ENCODE assay signal across 9 cellular contexts in the genomic region with DNA sequence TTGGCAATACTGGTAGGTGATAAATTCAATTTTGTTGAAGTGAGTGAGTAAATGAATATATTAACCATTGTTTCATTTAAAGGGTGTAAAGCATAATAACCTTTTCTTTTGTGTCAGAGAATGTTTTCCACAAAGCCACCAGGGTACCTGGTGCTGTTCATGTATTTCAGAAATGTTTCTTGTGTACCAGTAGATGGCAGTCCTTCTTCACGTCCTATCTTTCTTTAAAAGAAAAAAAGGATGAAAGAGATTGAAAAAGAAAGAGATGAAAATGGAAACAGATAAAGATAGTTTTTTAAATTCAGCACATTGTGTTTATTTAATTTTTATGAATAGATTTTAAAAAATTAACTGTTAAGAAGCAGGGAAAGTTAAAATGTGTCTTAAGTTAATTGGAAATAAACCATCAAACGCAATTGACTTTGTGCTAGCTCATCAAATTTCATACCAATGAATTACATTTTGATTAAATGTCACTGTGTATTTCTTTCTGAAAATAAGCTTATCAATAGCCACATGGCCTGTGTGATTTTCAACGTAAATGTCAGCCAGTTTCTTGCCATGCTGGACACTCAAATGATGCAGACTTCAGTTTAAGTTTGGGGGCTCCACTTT.
A peak's percentile ranks its signal among the peaks of the same experiment; 100 is the strongest.
DNase-seq lines count a peak whose midpoint lies in the region; ATAC-seq, FAIRE-seq and TF ChIP-seq lines count a peak whose summit lies in the region.
"Had no signal": no experiment of that assay in that cellular context is flagged by ENCODE, and none has a peak within 500 bp of the region (broad histone marks: within the 10 kb centered on the region; RNA-seq: fewer than 3 reads in every experiment).

No MANE protein-coding gene starts in this region.

- no peaks in the 10 kb centered on the region for H3K9me3 ChIP-seq in upper lobe of right lung

- no peak overlapping the region for H3K27ac ChIP-seq in HL-60 (replicated peaks)
- no peak overlapping the region for H3K27ac ChIP-seq in upper lobe of right lung

- ATAC-seq in upper lobe of right lung (no peak), GM18505 (IDR thresholded peaks at IDR 0.05; ENCODE audit: unreplicated experiment) (no peak)

- H3K9me3 Mint-ChIP-seq in activated CD4-positive, alpha-beta T cell treated with anti-CD3 and anti-CD28 coated beads, Interleukin-2, amount 10 ng/mL, durations not matched to agents 7 days and 5 days: no peaks in the 10 kb centered on the region

- H3K27me3 Mint-ChIP-seq in activated CD4-positive, alpha-beta T cell treated with anti-CD3 and anti-CD28 coated beads, Interleukin-2, amount 10 ng/mL, durations not matched to agents 7 days and 5 days: no peaks in the 10 kb centered on the region
- H3K27me3 Mint-ChIP-seq: naive B cell had no signal

- H3K4me3 ChIP-seq in HL-60 (replicated peaks; ENCODE audit: insufficient read depth, low read length): no peak overlapping the region
- no peak overlapping the region for H3K4me3 ChIP-seq in fibroblast of the aortic adventitia (ENCODE audit: low read depth, low read length)
- H3K4me3 ChIP-seq in upper lobe of right lung: no peak overlapping the region

- FAIRE-seq in G401.6 (lab: Jason Lieb, UNC): peak; percentile 92

- H3K4me1 ChIP-seq in upper lobe of right lung: no peaks in the 10 kb centered on the region

- DNase-seq in HL-60 (ENCODE audit: low read depth in 1 of 2, low spot score in 1 of 2): peak in 1 of 2 experiments; percentile 3
- DNase-seq in RKO (ENCODE audit: low spot score): peak; percentile 65
- peak; percentile 16 for DNase-seq in fibroblast of the aortic adventitia (ENCODE audit: low read depth)
- DNase-seq in upper lobe of right lung: no peak
- no peak for DNase-seq in activated CD4-positive, alpha-beta T cell treated with anti-CD3 and anti-CD28 coated beads, Interleukin-2, amount 10 ng/mL, durations not matched to agents 7 days and 5 days
- no peak for DNase-seq in NCI-H226
- DNase-seq: naive B cell had no signal

- no peaks in the 10 kb centered on the region for H3K36me3 ChIP-seq in upper lobe of right lung

- H3K36me3 Mint-ChIP-seq in activated CD4-positive, alpha-beta T cell treated with anti-CD3 and anti-CD28 coated beads, Interleukin-2, amount 10 ng/mL, durations not matched to agents 7 days and 5 days (ENCODE audit: low read depth): no peaks in the 10 kb centered on the region
- H3K36me3 Mint-ChIP-seq: naive B cell had no signal

- no peak overlapping the region for H3K4me3 Mint-ChIP-seq in activated CD4-positive, alpha-beta T cell treated with anti-CD3 and anti-CD28 coated beads, Interleukin-2, amount 10 ng/mL, durations not matched to agents 7 days and 5 days
- H3K4me3 Mint-ChIP-seq: naive B cell had no signal

- peak; percentile 10 for TF ChIP-seq CTCF in HL-60 (IDR thresholded peaks at IDR 0.05; ENCODE audit: insufficient read depth, low read length)
- TF ChIP-seq CTCF in fibroblast of the aortic adventitia (IDR thresholded peaks at IDR 0.05; ENCODE audit: insufficient read depth, low read length): peak; percentile 37
- peak; percentile 57 for TF ChIP-seq CTCF in upper lobe of right lung (IDR thresholded peaks at IDR 0.05)

- no peak overlapping the region for H3K27ac Mint-ChIP-seq in activated CD4-positive, alpha-beta T cell treated with anti-CD3 and anti-CD28 coated beads, Interleukin-2, amount 10 ng/mL, durations not matched to agents 7 days and 5 days

- H3K4me1 Mint-ChIP-seq in activated CD4-positive, alpha-beta T cell treated with anti-CD3 and anti-CD28 coated beads, Interleukin-2, amount 10 ng/mL, durations not matched to agents 7 days and 5 days: no peaks in the 10 kb centered on the region
- H3K4me1 Mint-ChIP-seq: naive B cell had no signal

- POLR2A ChIA-PET in activated CD4-positive, alpha-beta T cell treated with anti-CD3 and anti-CD28 coated beads, Interleukin-2, amount 10 ng/mL, durations not matched to agents 7 days and 5 days (lab: Charles Lee): no interaction called here

- CTCF ChIA-PET in activated CD4-positive, alpha-beta T cell treated with anti-CD3 and anti-CD28 coated beads, Interleukin-2, amount 10 ng/mL, durations not matched to agents 7 days and 5 days (lab: Charles Lee): no interaction called here

- intact Hi-C loops in upper lobe of right lung (cut with DNase I): no loop called here

- H3K27me3 ChIP-seq in HL-60 (ENCODE audit: insufficient read depth, poor library complexity, severe bottlenecking) (no peaks in the 10 kb centered on the region), upper lobe of right lung (no peaks in the 10 kb centered on the region)

- no peak for TF ChIP-seq POLR2A in GM18505 (IDR thresholded peaks at IDR 0.05; ENCODE audit: borderline replicate concordance, extremely low read depth, insufficient read depth, insufficient read length)

Comparison
In these comparisons a context has a peak if more than half of its experiments do, and no peak if none do; other contexts are left out.
1. DNase-seq: peak in RKO (single experiment) and fibroblast of the aortic adventitia (single experiment); none in upper lobe of right lung (single experiment), activated CD4-positive, alpha-beta T cell treated with anti-CD3 and anti-CD28 coated beads, Interleukin-2, amount 10 ng/mL, durations not matched to agents 7 days and 5 days (single experiment) and NCI-H226 (single experiment).
2. Peak in every context shown above with its lines, with median percentiles within 50 percentile points of each other: CTCF ChIP-seq.